8 cellular contexts compared by ENCODE assay signal in the genomic region with DNA sequence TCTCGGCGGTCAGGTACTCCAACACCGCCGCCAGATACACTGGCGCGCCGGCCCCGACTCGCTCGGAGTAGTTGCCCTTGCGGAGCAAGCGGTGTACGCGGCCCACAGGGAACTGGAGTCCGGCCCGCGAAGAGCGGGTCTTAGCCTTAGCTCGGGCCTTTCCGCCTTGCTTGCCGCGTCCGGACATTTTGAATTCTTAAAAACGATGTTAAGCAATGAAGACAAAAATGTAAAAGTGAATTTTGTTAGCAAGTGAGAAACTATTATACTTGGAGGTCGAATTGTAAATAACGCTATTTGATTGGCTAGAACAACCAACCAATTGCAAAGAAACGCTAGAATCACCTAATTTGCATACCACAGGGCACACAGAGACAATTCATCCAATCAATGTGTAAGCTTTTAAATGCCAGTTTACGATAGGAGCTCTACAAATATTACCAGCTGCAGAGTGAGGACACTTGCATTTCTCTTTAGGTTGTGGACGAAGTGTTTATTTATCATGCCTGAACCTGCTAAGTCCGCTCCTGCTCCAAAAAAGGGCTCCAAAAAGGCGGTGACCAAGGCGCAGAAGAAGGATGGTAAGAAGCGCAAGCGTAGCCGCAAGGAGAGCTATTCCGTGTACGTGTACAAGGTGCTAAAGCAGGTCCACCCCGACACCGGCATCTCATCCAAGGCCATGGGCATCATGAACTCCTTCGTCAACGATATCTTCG.
DNase-seq lines count a peak whose midpoint lies in the region; ATAC-seq, FAIRE-seq and TF ChIP-seq lines count a peak whose summit lies in the region.

No MANE protein-coding gene starts in this region.

- no peaks in the 10 kb centered on the region for H3K9me3 ChIP-seq in pancreas

- peak overlapping the region; percentile 20 to 90 (median 80) for H3K27ac ChIP-seq in pancreas

- DNase-seq in NCI-H1092 (lab: John Stamatoyannopoulos, UW): peak; percentile 82
- DNase-seq in SK-N-DZ (ENCODE audit: low spot score): peak; percentile 96
- DNase-seq in amniotic stem cell (lab: John Stamatoyannopoulos, UW): peak; percentile 87
- peak; percentile 84 for DNase-seq in cardiac septum (ENCODE audit: low spot score)
- peak in 5 of 6 donors; percentile 48 to 82 (median 57) for DNase-seq in pancreas
- no peak for DNase-seq in HuH-7.5 (ENCODE audit: low spot score)

- H3K4me3 ChIP-seq in GM12875 (ENCODE audit: low read depth, low read length) (peak overlapping the region; percentile 69), pancreas (peak overlapping the region; percentile 4 to 43 (median 32))

- 5% methylated on average over 42 of the region's 42 CpGs for WGBS in pancreas, 2 donors

- TF ChIP-seq CTCF in GM12875 (IDR thresholded peaks at IDR 0.05; ENCODE audit: borderline replicate concordance, insufficient read depth, low read depth, low read length): no peak
- TF ChIP-seq CTCF in pancreas (IDR thresholded peaks at IDR 0.05): no peak

- peaks cover 0 to 77% (median 3%) of the 10 kb centered on the region in 4 donors for H3K27me3 ChIP-seq in pancreas

- H3K36me3 ChIP-seq in pancreas: no peaks in the 10 kb centered on the region

- ATAC-seq in HG02610 (IDR thresholded peaks at IDR 0.05; ENCODE audit: unreplicated experiment): peak; percentile 59
- peak; percentile 71 to 82 (median 75) for ATAC-seq in pancreas

- peaks cover 0 to 5% (median 0%) of the 10 kb centered on the region in 3 donors for H3K4me1 ChIP-seq in pancreas

- peak; percentile 53 for FAIRE-seq in pancreas (lab: Jason Lieb, UNC)

- intact Hi-C loops in cardiac septum (cut with DNase I) (no loop called here), pancreas (cut with DNase I) (no loop called here)
